ENCODE assay signal across 11 cellular contexts in genomic region chr6:135052939-135053338, GRCh38. TPM values are rescaled to one million over a fixed set of nuclear protein-coding genes. Genes with fewer than 3 reads are reported as not detected.
DNase-seq lines count a peak whose midpoint lies in the region; ATAC-seq, FAIRE-seq and TF ChIP-seq lines count a peak whose summit lies in the region.
"Had no signal": no experiment of that assay in that cellular context is flagged by ENCODE, and none has a peak within 500 bp of the region (broad histone marks: within the 10 kb centered on the region; RNA-seq: fewer than 3 reads in every experiment).

No MANE protein-coding gene starts in this region.

- in situ Hi-C loops in GM12878 (cut with MboI) = no loop called here

- H3K9me3 ChIP-seq in GM12878 (replicated peaks; ENCODE audit: control insufficient read depth, insufficient read depth, low read length) = no peaks in the 10 kb centered on the region
- H3K9me3 ChIP-seq in neural cell (ENCODE audit: low read length) = no peaks in the 10 kb centered on the region
- H3K9me3 ChIP-seq: transverse colon had no signal

- CTCF ChIA-PET in GM12878 (lab: Yijun Ruan, JAX) = interaction anchor here (0.8 to 1.9 kb wide), 6 partner anchors 10 to 132 kb away, joined by 3 to 5 read pairs (median 3); no protein-coding TSS in a partner anchor

- H3K27ac ChIP-seq in GM12878 (ENCODE audit: control insufficient read depth, insufficient read depth) (peak overlapping the region; percentile 94; the same call in 1 of the 2 replicates), neural cell (ENCODE audit: low read length) (no peak overlapping the region)
- H3K27ac ChIP-seq: VCaP had no signal

- H3K9ac ChIP-seq in GM12878 (ENCODE audit: control insufficient read depth, insufficient read depth, low read length) (no peak overlapping the region), neural cell (ENCODE audit: low read length) (peak overlapping the region; percentile 89)

- H3K79me2 ChIP-seq in GM12878 (ENCODE audit: control insufficient read depth, insufficient read depth, low read length) (peaks cover 54% of the 10 kb centered on the region), neural cell (replicated peaks; ENCODE audit: insufficient read depth, low read length) (peaks cover 51% of the 10 kb centered on the region)

- TF ChIP-seq POLR2A in GM12878 (IDR thresholded peaks at IDR 0.05; ENCODE audit: low read depth, low read length) = no peak

- no peak for TF ChIP-seq RAD21 in GM12878 (IDR thresholded peaks at IDR 0.05; ENCODE audit: insufficient read depth, low read depth, low read length)
- TF ChIP-seq RAD21 in neural cell (conservative IDR thresholded peaks at IDR 0.05) = no peak

- no peaks in the 10 kb centered on the region for H3F3A ChIP-seq in neural cell (ENCODE audit: insufficient read depth, low read length, poor library complexity, severe bottlenecking)

- 35% methylated on average over 3 of the region's 3 CpGs for WGBS in GM12878 (ENCODE audit: insufficient coverage, insufficient replicate concordance, low lambda C conversion rate, missing lambda C conversion rate)

- RAD21 ChIA-PET in GM12878 (lab: Charles Lee; ENCODE audit: unreplicated experiment) = interaction anchor here (0.8 to 4.9 kb wide), 6 partner anchors 32 to 128 kb away, joined by 3 to 63 read pairs (median 4); partner anchors contain the start of gene MYB

- DNase-seq in GM12865 (ENCODE audit: low read depth) = no peak
- peak; percentile 13 for DNase-seq in M059J (ENCODE audit: low read depth)
- DNase-seq in GM12878 (ENCODE audit: low read depth, low spot score) = no peak
- no peak for DNase-seq in T1000 (lab: John Stamatoyannopoulos, UW)
- no peak for DNase-seq in COLO668 (lab: John Stamatoyannopoulos, UW; ENCODE audit: unreplicated experiment)
- no peak for DNase-seq in NCI-H446 (lab: John Stamatoyannopoulos, UW)
- DNase-seq: NCI-H2029, transverse colon had no signal

- no peak for TF ChIP-seq EP300 in GM12878 (IDR thresholded peaks at IDR 0.05; ENCODE audit: borderline replicate concordance in 1 of 2, control insufficient read depth in 1 of 2, low read depth in 2 of 2, low read length in 2 of 2)
- TF ChIP-seq EP300 in neural cell (conservative IDR thresholded peaks at IDR 0.05; ENCODE audit: poor library complexity, severe bottlenecking) = no peak

- SMC1A ChIA-PET in GM12878 (lab: Charles Lee; ENCODE audit: uncharacterized antibody, unreplicated experiment) = interaction anchor here (0.6 to 4.9 kb wide), 11 partner anchors 10 to 375 kb away, joined by 3 to 56 read pairs (median 3); no protein-coding TSS in a partner anchor

- H3K4me2 ChIP-seq in GM12878 (ENCODE audit: control insufficient read depth, insufficient read depth) (peak overlapping the region; percentile 87), neural cell (ENCODE audit: low read length) (peak overlapping the region; percentile 92)

- BruUV-seq in GM12878 (replicated peaks; lab: Mats Ljungman, UMichigan) = no TSS peak

- H3K4me3 ChIP-seq in GM12865 (ENCODE audit: low read depth, low read length) (peak overlapping the region; percentile 90), GM12878 (peak overlapping the region; percentile 89), neural cell (ENCODE audit: low read length) (peak overlapping the region; percentile 84)

- H3K36me3 ChIP-seq in GM12878 (ENCODE audit: control insufficient read depth in 2 of 2, insufficient read depth in 2 of 2, low read length in 1 of 2) (peaks cover 2 to 13% of the 10 kb centered on the region in 2 experiments; a peak in 2 of 4 replicates), neural cell (ENCODE audit: insufficient read depth, low read length) (peaks cover 4% of the 10 kb centered on the region)

- no peak overlapping the region for H2AFZ ChIP-seq in GM12878 (ENCODE audit: control insufficient read depth, low read depth, low read length)
- no peak overlapping the region for H2AFZ ChIP-seq in neural cell (ENCODE audit: low read depth, low read length)

- no peaks in the 10 kb centered on the region for H3K9me2 ChIP-seq in neural cell (ENCODE audit: insufficient read depth, low read length)

- no peak for ATAC-seq in GM12878

- H3K27me3 ChIP-seq in GM12878 (replicated peaks in 1 of 2; ENCODE audit: control insufficient read depth in 2 of 2, insufficient read depth in 2 of 2, low read length in 1 of 2) (no peaks in the 10 kb centered on the region), neural cell (ENCODE audit: insufficient read depth, low read depth, low read length) (no peaks in the 10 kb centered on the region)
- H3K27me3 ChIP-seq: transverse colon had no signal

- no peaks in the 10 kb centered on the region for H3K4me1 ChIP-seq in GM12878 (ENCODE audit: control insufficient read depth, insufficient read depth, low read length)

- intact Hi-C loops in GM12878 (cut with micrococcal nuclease; ENCODE audit: unreplicated experiment) = loop anchor here (5.0 kb wide), 1 partner anchor 129 kb away; the partner anchor contains the start of gene MYB

- FAIRE-seq in GM12878 (lab: Jason Lieb, UNC) = peak; percentile 13
- FAIRE-seq: islet of Langerhans had no signal

- H4K20me1 ChIP-seq in GM12878 (ENCODE audit: control insufficient read depth, insufficient read depth) (no peaks in the 10 kb centered on the region), neural cell (ENCODE audit: insufficient read depth) (no peaks in the 10 kb centered on the region)

- POLR2A ChIA-PET in GM12878 (lab: Charles Lee) = interaction anchor here (1.0 to 5.6 kb wide), 2 partner anchors 34 to 44 kb away, joined by 3 to 25 read pairs; no protein-coding TSS in a partner anchor

- no peak for TF ChIP-seq CTCF in GM12865 (IDR thresholded peaks at IDR 0.05; ENCODE audit: insufficient read depth, low read depth, low read length, missing control alignments)
- TF ChIP-seq CTCF in GM12878 (IDR thresholded peaks at IDR 0.05 in 2 of 3, conservative IDR thresholded peaks at IDR 0.05 in 1 of 3; ENCODE audit: control insufficient read depth in 2 of 3, extremely low read depth in 1 of 3, insufficient read depth in 1 of 3, low read depth in 3 of 3, low read length in 3 of 3) = no peak
- TF ChIP-seq CTCF in neural cell (IDR thresholded peaks at IDR 0.05; ENCODE audit: poor library complexity, severe bottlenecking) = no peak

TF ChIP-seq in GM12878, 131 proteins besides CTCF, POLR2A, EP300 and RAD21 (continues in another document):
- TF ChIP-seq ASH2L (IDR thresholded peaks at IDR 0.05; ENCODE audit: borderline replicate concordance, low read depth) = no peak
- no peak for TF ChIP-seq NR2C1 (IDR thresholded peaks at IDR 0.05)
- TF ChIP-seq RUNX3 (IDR thresholded peaks at IDR 0.05; ENCODE audit: low read length) = no peak
- TF ChIP-seq IRF5 (IDR thresholded peaks at IDR 0.05; ENCODE audit: borderline replicate concordance) = no peak
- TF ChIP-seq MEF2B (IDR thresholded peaks at IDR 0.05; ENCODE audit: partially characterized antibody, poor library complexity, severe bottlenecking) = no peak
- TF ChIP-seq ATF7 (IDR thresholded peaks at IDR 0.05; ENCODE audit: low read depth) = peak; percentile 87

TF ChIP-seq in neural cell, 6 proteins besides CTCF, POLR2A, EP300 and RAD21 (continues in another document):
- TF ChIP-seq TAF1 (IDR thresholded peaks at IDR 0.05; ENCODE audit: low read depth) (no peak), POLR2AphosphoS5 (IDR thresholded peaks at IDR 0.05) (no peak), MXI1 (conservative IDR thresholded peaks at IDR 0.05; ENCODE audit: poor library complexity, severe bottlenecking) (no peak), REST (IDR thresholded peaks at IDR 0.05; ENCODE audit: borderline replicate concordance) (no peak), EZH2 (IDR thresholded peaks at IDR 0.05; ENCODE audit: borderline replicate concordance, insufficient read depth, low read length, poor library complexity, severe bottlenecking) (no peak)

RNA-seq across cellular contexts. Expression of gene HBS1L, which starts 1.7 kb away (rescaled TPM):
- total RNA-seq in M059J (2014; rRNA removed; shearing (Covaris generic)) = 98.1 and 137 TPM in 2 replicates
- 177 and 182 TPM in 2 replicates for total RNA-seq in GM12878 (2013; cell fraction: nucleolus; rRNA removed)
- 67.9 and 90.2 TPM in 2 replicates for total RNA-seq in GM12878 (2014; rRNA removed)
- total RNA-seq in GM12878 (2014; rRNA removed; fragmentation: Illumina TruSeq; extraction: Trizol) = 85.9 and 93.6 TPM in 2 replicates
- 68.1 and 79.1 TPM in 2 replicates for total RNA-seq in GM12878 (2021)
- 74.4 TPM for polyA plus RNA-seq in GM12878 (2011; ENCODE audit: low read depth)
- polyA plus RNA-seq in GM12878 (2011; rRNA removed) = 106 and 146 TPM in 2 replicates
- 36.2 and 41.1 TPM in 2 replicates for polyA plus RNA-seq in GM12878 (2011; cell fraction: cytosol; rRNA removed)
- polyA plus RNA-seq in GM12878 (2011; cell fraction: nucleus; rRNA removed) = 53.7 and 60.6 TPM in 2 replicates
- 51.2 and 61.3 TPM in 2 replicates for polyA plus RNA-seq in GM12878 (2012)
- 74.0 and 96.1 TPM in 2 replicates for polyA plus RNA-seq in GM12878 (2014; fragmentation: Illumina TruSeq; extraction: Trizol)
- polyA plus RNA-seq in GM12878 (2014; fragmentation: Nextera tagmentation; extraction: Ambion mirVana) = 10 to 100 TPM; 58.7 to 83.6 TPM
- 53.4 and 71.1 TPM in 2 replicates for polyA plus RNA-seq in GM12878 (2014; rRNA removed)
- polyA plus RNA-seq in GM12878 (2016; fragmentation: Nextera tagmentation; extraction: Ambion mirVana) = 100 to 1,000 TPM; 132 to 142 TPM
- 92.4 and 120 TPM in 2 replicates for polyA minus RNA-seq in GM12878 (2011; rRNA and poly(A)+ RNA removed)
- 40.5 and 42.4 TPM in 2 replicates for polyA minus RNA-seq in GM12878 (2011; cell fraction: cytosol; rRNA and poly(A)+ RNA removed)
- polyA minus RNA-seq in GM12878 (2011; cell fraction: nucleus; rRNA and poly(A)+ RNA removed) = 58.0 and 75.3 TPM in 2 replicates
- 72.0 and 103 TPM in 2 replicates for polyA plus RNA-seq in neural cell
- 123 and 172 TPM in 2 replicates for polyA minus RNA-seq in neural cell
